In genomic region chr17:59346876-59347407, GRCh38 we compare ENCODE assay signal across 1 cellular context.
A peak's percentile ranks its signal among the peaks of the same experiment; 100 is the strongest.
TF ChIP-seq lines count a peak whose summit lies in the region.

No MANE protein-coding gene starts in this region.

TF ChIP-seq in K562, 482 proteins besides CTCF, POLR2A, EP300 and RAD21:
- TF ChIP-seq KLF1 (tag; IDR thresholded peaks at IDR 0.05) (no peak), NCOA2 (IDR thresholded peaks at IDR 0.05; ENCODE audit: partially characterized antibody in 2 of 2) (no peak), BCOR (IDR thresholded peaks at IDR 0.05) (peak; percentile 64), ADNP (tag; IDR thresholded peaks at IDR 0.05) (0 out of 2 replicates have a peak, but pooled peaks have one; percentile 33), HBP1 (CRISPR knock-in tag; IDR thresholded peaks at IDR 0.05) (no peak), MCM7 (IDR thresholded peaks at IDR 0.05) (no peak), SPI1 (IDR thresholded peaks at IDR 0.05; ENCODE audit: borderline replicate concordance, low read depth, low read length) (no peak), KDM1A (IDR thresholded peaks at IDR 0.05) (peak; percentile 35 to 66; a peak in 3 of 4 replicates), RBM25 (IDR thresholded peaks at IDR 0.05; ENCODE audit: low read depth, low read length, severe bottlenecking) (peak; percentile 90), ZFP36 (IDR thresholded peaks at IDR 0.05; ENCODE audit: low read depth, low read length, partially characterized antibody) (peak; percentile 73), JUN (IDR thresholded peaks at IDR 0.05; ENCODE audit: borderline replicate concordance, low read depth, low read length) (no peak), JUN (CRISPR knock-in tag; IDR thresholded peaks at IDR 0.05; ENCODE audit: borderline replicate concordance) (no peak)
